ENCODE assay signal across 23 cellular contexts in genomic region chr2:158305501-158305900, GRCh38.
"Had no signal": no experiment of that assay in that cellular context is flagged by ENCODE, and none has a peak within 500 bp of the region (broad histone marks: within the 10 kb centered on the region; RNA-seq: fewer than 3 reads in every experiment).

No MANE protein-coding gene starts in this region.

- H3K9ac ChIP-seq: parathyroid adenoma had no signal

- H3K36me3 Mint-ChIP-seq: activated naive CD8-positive, alpha-beta T cell treated with anti-CD3 and anti-CD28 coated beads, Interleukin-2, amount 10 ng/mL, durations not matched to agents 7 days and 5 days; stimulated activated effector memory CD8-positive, alpha-beta T cell treated with anti-CD3 and anti-CD28 coated beads, Interleukin-12 subunit alpha, Interleukin-12 subunit beta, amount 100 ng/mL, for 72 hours; T-cell had no signal

- H3K79me2 ChIP-seq: parathyroid adenoma had no signal

- H3K4me1 ChIP-seq: parathyroid adenoma, tibial nerve, uterus had no signal

- H3K27me3 ChIP-seq: tibial nerve, uterus had no signal

- H3K4me3 ChIP-seq: coronary artery, skin epidermis, tibial nerve, uterus had no signal

- H3K9me3 Mint-ChIP-seq: activated naive CD8-positive, alpha-beta T cell treated with anti-CD3 and anti-CD28 coated beads, Interleukin-2, amount 10 ng/mL, durations not matched to agents 7 days and 5 days; nephron; stimulated activated effector memory CD8-positive, alpha-beta T cell treated with anti-CD3 and anti-CD28 coated beads, Interleukin-12 subunit alpha, Interleukin-12 subunit beta, amount 100 ng/mL, for 72 hours had no signal

- ATAC-seq: activated T-cell treated with anti-CD3 and anti-CD28 coated beads, Interleukin-2, amount 50 U/mL, for 4 hours; left cardiac atrium; right cardiac atrium; stimulated activated effector memory CD8-positive, alpha-beta T cell treated with anti-CD3 and anti-CD28 coated beads, Interleukin-12 subunit alpha, Interleukin-12 subunit beta, amount 100 ng/mL, for 72 hours; stimulated activated naive CD8-positive, alpha-beta T cell treated with anti-CD3 and anti-CD28 coated beads, Interleukin-15, amount 100 ng/mL, for 72 hours; T-cell had no signal

- DNase-seq: activated CD4-positive, alpha-beta T cell treated with anti-CD3 and anti-CD28 coated beads for 1 hour; activated CD8-positive, alpha-beta memory T cell treated with anti-CD3 and anti-CD28 coated beads, Interleukin-2, amount 50 U/mL, for 48 hours; activated naive CD4-positive, alpha-beta T cell; activated naive CD8-positive, alpha-beta T cell treated with anti-CD3 and anti-CD28 coated beads, Interleukin-2, amount 10 ng/mL, durations not matched to agents 7 days and 5 days; activated T-cell treated with anti-CD3 and anti-CD28 coated beads, Interleukin-2, amount 50 U/mL, for 4 hours; amygdala; foreskin melanocyte; hypothalamus; left cardiac atrium; midbrain; right cardiac atrium; stimulated activated CD4-positive, alpha-beta T cell treated with anti-CD3 and anti-CD28 coated beads, Interleukin-2, amount 100 ng/mL, for 24 hours; stimulated activated naive CD8-positive, alpha-beta T cell treated with anti-CD3 and anti-CD28 coated beads, Interleukin-15, amount 100 ng/mL, for 72 hours; T-cell; uterus had no signal

- H3K27ac ChIP-seq: coronary artery, epithelial cell of prostate, parathyroid adenoma, skin epidermis, tibial nerve, uterus had no signal

- H3K9me3 ChIP-seq: tibial nerve, uterus had no signal

- H3K27ac Mint-ChIP-seq: activated naive CD8-positive, alpha-beta T cell treated with anti-CD3 and anti-CD28 coated beads, Interleukin-2, amount 10 ng/mL, durations not matched to agents 7 days and 5 days; activated T-helper 2 cell treated with anti-CD3 and anti-CD28 coated beads, Interferon-gamma antibody, Interleukin-2, Interleukin-4, amounts not matched to agents 10 μg/mL and 5 μg/mL and 100 μg/mL, durations not matched to agents 14 hours and 24 hours and 36 hours; nephron; stimulated activated effector memory CD8-positive, alpha-beta T cell treated with anti-CD3 and anti-CD28 coated beads, Interleukin-12 subunit alpha, Interleukin-12 subunit beta, amount 100 ng/mL, for 72 hours; stimulated activated naive CD8-positive, alpha-beta T cell treated with anti-CD3 and anti-CD28 coated beads, Interleukin-15, amount 100 ng/mL, for 72 hours; T-cell had no signal

- H3K36me3 ChIP-seq: tibial nerve, uterus had no signal

- H2AFZ ChIP-seq: parathyroid adenoma had no signal
